In genomic region chr20:62887147-62887859, GRCh38 we compare ENCODE assay signal across 9 cellular contexts. TPM values are rescaled to one million over a fixed set of nuclear protein-coding genes. Genes with fewer than 3 reads are reported as not detected.
A peak's percentile ranks its signal among the peaks of the same experiment; 100 is the strongest.
DNase-seq lines count a peak whose midpoint lies in the region; ATAC-seq, FAIRE-seq and TF ChIP-seq lines count a peak whose summit lies in the region.
"Had no signal": no experiment of that assay in that cellular context is flagged by ENCODE, and none has a peak within 500 bp of the region (broad histone marks: within the 10 kb centered on the region; RNA-seq: fewer than 3 reads in every experiment).

No MANE protein-coding gene starts in this region.

- no peak overlapping the region for H3K4me3 Mint-ChIP-seq in activated T-helper 1 cell treated with anti-CD3 and anti-CD28 coated beads, Interleukin-12 subunit alpha, Interleukin-12 subunit beta, Interleukin-2, Interleukin-4 antibody, amounts not matched to agents 30 ng/mL and 10 ng/mL and 1 ng/mL, durations not matched to agents 14 hours and 24 hours and 36 hours

- peaks cover 16% of the 10 kb centered on the region for H3K4me1 Mint-ChIP-seq in activated T-helper 1 cell treated with anti-CD3 and anti-CD28 coated beads, Interleukin-12 subunit alpha, Interleukin-12 subunit beta, Interleukin-2, Interleukin-4 antibody, amounts not matched to agents 30 ng/mL and 10 ng/mL and 1 ng/mL, durations not matched to agents 14 hours and 24 hours and 36 hours (ENCODE audit: low read depth)

- H3K9me3 Mint-ChIP-seq in activated T-helper 1 cell treated with anti-CD3 and anti-CD28 coated beads, Interleukin-12 subunit alpha, Interleukin-12 subunit beta, Interleukin-2, Interleukin-4 antibody, amounts not matched to agents 30 ng/mL and 10 ng/mL and 1 ng/mL, durations not matched to agents 14 hours and 24 hours and 36 hours = no peaks in the 10 kb centered on the region

- no peaks in the 10 kb centered on the region for H3K27me3 ChIP-seq in smooth muscle cell (ENCODE audit: low read depth)
- H3K27me3 ChIP-seq: neutrophil had no signal

- H3K9me3 ChIP-seq in smooth muscle cell (replicated peaks; ENCODE audit: low read depth) = no peaks in the 10 kb centered on the region
- H3K9me3 ChIP-seq: neutrophil had no signal

- no peak overlapping the region for H2AFZ ChIP-seq in smooth muscle cell (ENCODE audit: low read depth)

- peak overlapping the region; percentile 81 for H3K27ac ChIP-seq in smooth muscle cell (ENCODE audit: low read depth)
- H3K27ac ChIP-seq: neutrophil had no signal

- H3K9ac ChIP-seq in smooth muscle cell (ENCODE audit: low read depth) = peak overlapping the region; percentile 6

- peak; percentile 48 for DNase-seq in AG08395 (ENCODE audit: low spot score)
- peak; percentile 78 for DNase-seq in HTR-8/SVneo (ENCODE audit: insufficient read length, low spot score)
- DNase-seq in SW480 (ENCODE audit: low spot score) = peak; percentile 91
- DNase-seq in fibroblast of peridontal ligament (ENCODE audit: extremely low read depth) = peak; percentile 87
- peak; percentile 53 for DNase-seq in smooth muscle cell (lab: John Stamatoyannopoulos, UW; ENCODE audit: unreplicated experiment)
- DNase-seq in D721Med (ENCODE audit: insufficient read length, low spot score) = no peak
- DNase-seq in activated T-helper 1 cell treated with anti-CD3 and anti-CD28 coated beads, Interleukin-12 subunit alpha, Interleukin-12 subunit beta, Interleukin-2, Interleukin-4 antibody, amounts not matched to agents 30 ng/mL and 10 ng/mL and 1 ng/mL, durations not matched to agents 14 hours and 24 hours and 36 hours (ENCODE audit: low spot score) = no peak

- TF ChIP-seq CTCF in smooth muscle cell (IDR thresholded peaks at IDR 0.05; ENCODE audit: borderline replicate concordance, insufficient read depth, poor library complexity, severe bottlenecking) (no peak), D721Med (IDR thresholded peaks at IDR 0.05; ENCODE audit: insufficient read depth, missing control alignments) (no peak)

- H3K27ac Mint-ChIP-seq in activated T-helper 1 cell treated with anti-CD3 and anti-CD28 coated beads, Interleukin-12 subunit alpha, Interleukin-12 subunit beta, Interleukin-2, Interleukin-4 antibody, amounts not matched to agents 30 ng/mL and 10 ng/mL and 1 ng/mL, durations not matched to agents 14 hours and 24 hours and 36 hours = no peak overlapping the region

- H3K79me2 ChIP-seq in smooth muscle cell (ENCODE audit: low read depth) = peaks cover 4% of the 10 kb centered on the region

- WGBS in smooth muscle cell (ENCODE audit: low lambda C conversion rate) = 31% methylated on average over 13 of the region's 13 CpGs

- FAIRE-seq in HTR-8/SVneo (lab: Jason Lieb, UNC) (peak; percentile 96), D721Med (lab: Jason Lieb, UNC) (no peak)

- H3K4me1 ChIP-seq in smooth muscle cell (ENCODE audit: low read depth) = no peaks in the 10 kb centered on the region

- no peak overlapping the region for H3K4me3 ChIP-seq in smooth muscle cell

- intact Hi-C loops in activated T-helper 1 cell treated with anti-CD3 and anti-CD28 coated beads, Interleukin-12 subunit alpha, Interleukin-12 subunit beta, Interleukin-2, Interleukin-4 antibody, amounts not matched to agents 30 ng/mL and 10 ng/mL and 1 ng/mL, durations not matched to agents 14 hours and 24 hours and 36 hours (cut with micrococcal nuclease) = no loop called here

- peaks cover 9% of the 10 kb centered on the region for H3F3A ChIP-seq in smooth muscle cell (ENCODE audit: low read depth)

- peaks cover 34% of the 10 kb centered on the region for H3K36me3 Mint-ChIP-seq in activated T-helper 1 cell treated with anti-CD3 and anti-CD28 coated beads, Interleukin-12 subunit alpha, Interleukin-12 subunit beta, Interleukin-2, Interleukin-4 antibody, amounts not matched to agents 30 ng/mL and 10 ng/mL and 1 ng/mL, durations not matched to agents 14 hours and 24 hours and 36 hours (ENCODE audit: low read depth)

- H3K36me3 ChIP-seq in smooth muscle cell (ENCODE audit: low read depth) = peaks cover 6% of the 10 kb centered on the region

- H3K27me3 Mint-ChIP-seq in activated T-helper 1 cell treated with anti-CD3 and anti-CD28 coated beads, Interleukin-12 subunit alpha, Interleukin-12 subunit beta, Interleukin-2, Interleukin-4 antibody, amounts not matched to agents 30 ng/mL and 10 ng/mL and 1 ng/mL, durations not matched to agents 14 hours and 24 hours and 36 hours (ENCODE audit: insufficient read depth) = no peaks in the 10 kb centered on the region

- peak overlapping the region; percentile 60 for H3K4me2 ChIP-seq in smooth muscle cell

- peaks cover 8% of the 10 kb centered on the region for H4K20me1 ChIP-seq in smooth muscle cell (ENCODE audit: low read depth)

- no peak for ATAC-seq in GM19035 (IDR thresholded peaks at IDR 0.05; ENCODE audit: unreplicated experiment)

RNA-seq across cellular contexts. Expression of gene TCFL5, which starts 25.7 kb away (rescaled TPM):
- total RNA-seq in smooth muscle cell = 9.1 and 9.5 TPM in 2 replicates
- 6.8 and 12.5 TPM in 2 replicates for polyA plus RNA-seq in smooth muscle cell
- total RNA-seq in activated T-helper 1 cell treated with anti-CD3 and anti-CD28 coated beads, Interleukin-12 subunit alpha, Interleukin-12 subunit beta, Interleukin-2, Interleukin-4 antibody, amounts not matched to agents 30 ng/mL and 10 ng/mL and 1 ng/mL, durations not matched to agents 14 hours and 24 hours and 36 hours = 5.7 and 5.8 TPM in 2 replicates

RNA-seq across cellular contexts. Expression of gene DIDO1, which starts 39.0 kb away (rescaled TPM):
- total RNA-seq in smooth muscle cell = 24.6 and 25.8 TPM in 2 replicates
- polyA plus RNA-seq in smooth muscle cell = 14.4 and 16.0 TPM in 2 replicates
- total RNA-seq in activated T-helper 1 cell treated with anti-CD3 and anti-CD28 coated beads, Interleukin-12 subunit alpha, Interleukin-12 subunit beta, Interleukin-2, Interleukin-4 antibody, amounts not matched to agents 30 ng/mL and 10 ng/mL and 1 ng/mL, durations not matched to agents 14 hours and 24 hours and 36 hours = 60.5 and 60.8 TPM in 2 replicates

RNA-seq across cellular contexts. Expression of gene GID8, which starts 50.6 kb away (rescaled TPM):
- total RNA-seq in smooth muscle cell = 23.5 and 34.8 TPM in 2 replicates
- polyA plus RNA-seq in smooth muscle cell = 13.9 and 20.8 TPM in 2 replicates
- 52.5 and 55.3 TPM in 2 replicates for total RNA-seq in activated T-helper 1 cell treated with anti-CD3 and anti-CD28 coated beads, Interleukin-12 subunit alpha, Interleukin-12 subunit beta, Interleukin-2, Interleukin-4 antibody, amounts not matched to agents 30 ng/mL and 10 ng/mL and 1 ng/mL, durations not matched to agents 14 hours and 24 hours and 36 hours

Comparison
In these comparisons a context has a peak if more than half of its experiments do, and no peak if none do; other contexts are left out.
1. DNase-seq: peak in AG08395 (single experiment), HTR-8/SVneo (single experiment), SW480 (single experiment), fibroblast of peridontal ligament (single experiment) and smooth muscle cell (single experiment); none in D721Med (single experiment) and activated T-helper 1 cell treated with anti-CD3 and anti-CD28 coated beads, Interleukin-12 subunit alpha, Interleukin-12 subunit beta, Interleukin-2, Interleukin-4 antibody, amounts not matched to agents 30 ng/mL and 10 ng/mL and 1 ng/mL, durations not matched to agents 14 hours and 24 hours and 36 hours (single experiment).